In genomic region chr18:45688834-45689233, GRCh38 we compare ENCODE assay signal across 10 cellular contexts. TPM values are rescaled to one million over a fixed set of nuclear protein-coding genes. Genes with fewer than 3 reads are reported as not detected.
DNase-seq lines count a peak whose midpoint lies in the region; ATAC-seq and TF ChIP-seq lines count a peak whose summit lies in the region.
"Had no signal": no experiment of that assay in that cellular context is flagged by ENCODE, and none has a peak within 500 bp of the region (broad histone marks: within the 10 kb centered on the region; RNA-seq: fewer than 3 reads in every experiment).

No MANE protein-coding gene starts in this region.

- H3K4me2 ChIP-seq in BLaER1: peak overlapping the region; percentile 98
- peak overlapping the region; percentile 59 for H3K4me2 ChIP-seq in Karpas-422 (ENCODE audit: low read depth, low read length, poor library complexity, severe bottlenecking)
- H3K4me2 ChIP-seq in OCI-LY7 (ENCODE audit: low read length): no peak overlapping the region; the same call in 1 of the 2 replicates

- peak overlapping the region; percentile 61 for H3K4me3 ChIP-seq in BLaER1
- H3K4me3 ChIP-seq in Karpas-422 (ENCODE audit: low read length): peak overlapping the region; percentile 47
- H3K4me3 ChIP-seq in OCI-LY7 (ENCODE audit: low read depth, low read length, poor library complexity, severe bottlenecking): no peak overlapping the region
- H3K4me3 ChIP-seq: adrenal gland had no signal

- H3K9me3 ChIP-seq in BLaER1 (peaks cover 8% of the 10 kb centered on the region; the same call in 1 of the 2 replicates), Karpas-422 (ENCODE audit: low read length) (no peaks in the 10 kb centered on the region), OCI-LY7 (ENCODE audit: low read length) (no peaks in the 10 kb centered on the region)
- H3K9me3 ChIP-seq: adrenal gland had no signal

- H3K9me2 ChIP-seq in Karpas-422 (replicated peaks; ENCODE audit: insufficient read depth, low read length): no peaks in the 10 kb centered on the region
- H3K9me2 ChIP-seq in OCI-LY7 (ENCODE audit: insufficient read depth, low read length): no peaks in the 10 kb centered on the region

- intact Hi-C loops in natural killer cell (cut with micrococcal nuclease) (loop anchor here (5.0 to 10.0 kb wide), 5 partner anchors 183 to 646 kb away; partner anchors contain the start of genes ATP5F1A, EPG5 and PSTPIP2), OCI-LY7 (cut with micrococcal nuclease; ENCODE audit: unreplicated experiment) (no loop called here)

- POLR2A ChIA-PET in OCI-LY7 (lab: Charles Lee): interaction anchor here (0.5 kb wide), 1 partner anchor 42 kb away, joined by 4 read pairs; no protein-coding TSS in a partner anchor

- DNase-seq in Karpas-422 (peak; percentile 75), activated T-cell treated with anti-CD3 and anti-CD28 coated beads for 4 hours (peak; percentile 59), natural killer cell (peak; percentile 65), OCI-LY7 (ENCODE audit: low spot score) (no peak), globus pallidus (ENCODE audit: low spot score) (no peak), SHP77 treated with DMSO at 0.1 percent for 48 hours (lab: John Stamatoyannopoulos, UW) (no peak)
- DNase-seq: adrenal gland, C1 segment of cervical spinal cord had no signal

- no peaks in the 10 kb centered on the region for H3K79me2 ChIP-seq in Karpas-422 (ENCODE audit: low read length)
- H3K79me2 ChIP-seq in OCI-LY7 (ENCODE audit: insufficient read depth, low read depth, low read length): no peaks in the 10 kb centered on the region

- peak overlapping the region; percentile 99 for H3K4me3 Mint-ChIP-seq in natural killer cell

- peak overlapping the region; percentile 97 to 98 for H3K27ac Mint-ChIP-seq in natural killer cell

- H4K20me1 ChIP-seq in BLaER1: no peaks in the 10 kb centered on the region
- H4K20me1 ChIP-seq in Karpas-422 (ENCODE audit: insufficient read depth, low read depth, low read length): no peaks in the 10 kb centered on the region
- H4K20me1 ChIP-seq in OCI-LY7 (ENCODE audit: insufficient read depth, low read length): no peaks in the 10 kb centered on the region

- CTCF ChIA-PET in OCI-LY7 (lab: Charles Lee; ENCODE audit: unreplicated experiment): no interaction called here

- H3K4me1 ChIP-seq in BLaER1 (peaks cover 55% of the 10 kb centered on the region), Karpas-422 (ENCODE audit: low read length) (peaks cover 55% of the 10 kb centered on the region), OCI-LY7 (ENCODE audit: insufficient read depth, low read length, poor library complexity, severe bottlenecking) (no peaks in the 10 kb centered on the region)
- H3K4me1 ChIP-seq: adrenal gland had no signal

- H3K9ac ChIP-seq in BLaER1 (peak overlapping the region; percentile 79; the same call in 1 of the 2 replicates), Karpas-422 (ENCODE audit: low read length) (peak overlapping the region; percentile 66)

- H2AFZ ChIP-seq in Karpas-422 (ENCODE audit: low read length) (peak overlapping the region; percentile 77), OCI-LY7 (ENCODE audit: low read length) (no peak overlapping the region)

- no TSS peak for BruUV-seq in OCI-LY7 (replicated peaks; lab: Mats Ljungman, UMichigan)

- peaks cover 0 to 1% of the 10 kb centered on the region in 2 donors for H3K27me3 Mint-ChIP-seq in natural killer cell (ENCODE audit: low read depth in 2 of 2)

- H3K36me3 Mint-ChIP-seq in natural killer cell: peaks cover 15% of the 10 kb centered on the region

- ATAC-seq in natural killer cell: peak; percentile 24 to 39 (median 25)
- no peak for ATAC-seq in GM18858 (IDR thresholded peaks at IDR 0.05; ENCODE audit: unreplicated experiment)

- H3K36me3 ChIP-seq in BLaER1 (no peaks in the 10 kb centered on the region), Karpas-422 (ENCODE audit: insufficient read depth, low read length) (no peaks in the 10 kb centered on the region), OCI-LY7 (ENCODE audit: insufficient read depth, low read length) (no peaks in the 10 kb centered on the region)
- H3K36me3 ChIP-seq: adrenal gland had no signal

- H3K27ac ChIP-seq in BLaER1 (peak overlapping the region; percentile 90), Karpas-422 (ENCODE audit: low read length) (peak overlapping the region; percentile 87), OCI-LY7 (ENCODE audit: low read depth, low read length, poor library complexity, severe bottlenecking) (no peak overlapping the region)
- H3K27ac ChIP-seq: adrenal gland had no signal

- peaks cover under 1 to 4% of the 10 kb centered on the region in 2 donors for H3K9me3 Mint-ChIP-seq in natural killer cell

- TF ChIP-seq CTCF in natural killer cell (IDR thresholded peaks at IDR 0.05) (no peak), OCI-LY7 (conservative IDR thresholded peaks at IDR 0.05; ENCODE audit: low read length) (no peak)

- peaks cover 64 to 67% of the 10 kb centered on the region in 2 donors for H3K4me1 Mint-ChIP-seq in natural killer cell

- H3K27me3 ChIP-seq in BLaER1 (no peaks in the 10 kb centered on the region), Karpas-422 (ENCODE audit: low read length) (no peaks in the 10 kb centered on the region)
- H3K27me3 ChIP-seq: adrenal gland had no signal

RNA-seq across cellular contexts. Expression of gene SLC14A1, which starts 35.1 kb away (rescaled TPM):
- total RNA-seq in Karpas-422 (2014; rRNA removed; shearing (Covaris generic); ENCODE audit: low replicate concordance): 1.1 TPM in 1 of 2 replicates, not detected in the other
- total RNA-seq in natural killer cell (10 to 100 TPM; 21.2 to 51.6 (median 42.2) TPM), OCI-LY7 (2022) (not detected in 2 replicates)
- 0.06 TPM in 1 of 2 replicates, not detected in the other for total RNA-seq in OCI-LY7 (2014; rRNA removed; shearing (Covaris generic))

Comparison
In these comparisons a context has a peak if more than half of its experiments do, and no peak if none do; other contexts are left out.
1. DNase-seq: peak in Karpas-422 (single experiment), activated T-cell treated with anti-CD3 and anti-CD28 coated beads for 4 hours (single experiment) and natural killer cell (single experiment); none in OCI-LY7 (single experiment), globus pallidus (single experiment) and SHP77 treated with DMSO at 0.1 percent for 48 hours (single experiment).
2. RNA of gene SLC14A1, which starts 35.1 kb away (total RNA-seq): 21.2 to 51.6 TPM in natural killer cell; 0.06 TPM in OCI-LY7 and 1.1 TPM in Karpas-422; every median in the first group is over 10 times any median in the second.